20 cellular contexts compared by ENCODE assay signal in genomic region chr3:64111083-64111482, GRCh38.
DNase-seq lines count a peak whose midpoint lies in the region; FAIRE-seq and TF ChIP-seq lines count a peak whose summit lies in the region.
"Had no signal": no experiment of that assay in that cellular context is flagged by ENCODE, and none has a peak within 500 bp of the region (broad histone marks: within the 10 kb centered on the region; RNA-seq: fewer than 3 reads in every experiment).

No MANE protein-coding gene starts in this region.

- no peaks in the 10 kb centered on the region for H3K27me3 ChIP-seq in parathyroid adenoma (ENCODE audit: control insufficient read depth, insufficient read depth, low read length)

- no peak overlapping the region for H2AFZ ChIP-seq in parathyroid adenoma

- H3K4me2 ChIP-seq in parathyroid adenoma (ENCODE audit: low read length): peak overlapping the region; percentile 18
- H3K4me2 ChIP-seq: A549 had no signal

- H3K27ac ChIP-seq in parathyroid adenoma: no peak overlapping the region

- no peaks in the 10 kb centered on the region for H3K4me1 ChIP-seq in parathyroid adenoma

- H3K79me2 ChIP-seq in parathyroid adenoma: no peaks in the 10 kb centered on the region

- no peak overlapping the region for H3K4me3 ChIP-seq in parathyroid adenoma (ENCODE audit: low read depth, low read length)
- H3K4me3 ChIP-seq: A549, HAP-1 had no signal

- no peak overlapping the region for H3K9ac ChIP-seq in parathyroid adenoma

- no peaks in the 10 kb centered on the region for H3K9me3 ChIP-seq in parathyroid adenoma (ENCODE audit: control insufficient read depth, low read length)
- H3K9me3 ChIP-seq: HAP-1 had no signal

- peak; percentile 64 for FAIRE-seq in D721Med (lab: Jason Lieb, UNC)
- FAIRE-seq: A549, G401.6, H54 had no signal

- DNase-seq in D721Med (ENCODE audit: insufficient read length, low spot score) (no peak), left kidney (ENCODE audit: low read depth, low spot score) (peak; percentile 39), T-helper 9 cell (no peak), NCI-H1105 treated with DMSO at 0.1 percent for 48 hours (lab: John Stamatoyannopoulos, UW) (no peak), activated T-cell treated with anti-CD3 and anti-CD28 coated beads for 4 hours (no peak)
- DNase-seq: 8988T; ACHN; C1 segment of cervical spinal cord; Calu3; CD4-positive, alpha-beta memory T cell; COR-L47; DMS153; DND-41; GOT3; HFFc6 had no signal

- peaks cover 7% of the 10 kb centered on the region for H3K36me3 ChIP-seq in parathyroid adenoma (ENCODE audit: control insufficient read depth, insufficient read depth, low read length)
- H3K36me3 ChIP-seq: HAP-1 had no signal

- TF ChIP-seq CTCF in D721Med (IDR thresholded peaks at IDR 0.05; ENCODE audit: insufficient read depth, missing control alignments) (no peak), parathyroid adenoma (IDR thresholded peaks at IDR 0.05) (no peak)
